ENCODE assay signal across 21 cellular contexts in the genomic region with DNA sequence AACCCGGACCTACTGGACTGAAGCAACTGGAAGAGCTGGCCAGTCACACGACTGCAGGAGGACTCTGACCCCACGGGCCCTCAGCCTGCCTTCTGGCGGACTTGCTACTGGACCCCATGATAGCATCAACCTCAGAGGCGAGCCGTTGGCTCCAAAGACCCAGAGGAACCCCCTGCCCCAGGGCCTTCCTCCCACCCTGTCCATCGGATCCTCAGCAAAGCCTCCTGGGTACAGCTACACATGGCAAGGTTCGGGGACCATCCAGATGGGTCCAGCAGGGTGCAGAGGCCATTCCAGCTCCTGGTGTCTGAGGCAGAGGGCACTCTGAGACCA.
DNase-seq lines count a peak whose midpoint lies in the region; ATAC-seq and TF ChIP-seq lines count a peak whose summit lies in the region.
"Had no signal": no experiment of that assay in that cellular context is flagged by ENCODE, and none has a peak within 500 bp of the region (broad histone marks: within the 10 kb centered on the region; RNA-seq: fewer than 3 reads in every experiment).

No MANE protein-coding gene starts in this region.

- no peak for ATAC-seq in left ventricle myocardium superior
- ATAC-seq in left lobe of liver: peak; percentile 32
- no peak for ATAC-seq in sciatic nerve
- ATAC-seq: A549, HCT116, PC-3 had no signal

- intact Hi-C loops in cardiac septum (cut with DNase I): no loop called here
- intact Hi-C loops in left ventricle myocardium superior (cut with micrococcal nuclease): no loop called here
- intact Hi-C loops in sciatic nerve (cut with DNase I): no loop called here

- no peak for TF ChIP-seq POLR2A in erythroblast (IDR thresholded peaks at IDR 0.05; ENCODE audit: low read length)

- peak; percentile 50 for DNase-seq in cardiac septum (ENCODE audit: low spot score)
- DNase-seq in left ventricle myocardium superior: no peak
- peak; percentile 53 for DNase-seq in left lobe of liver (ENCODE audit: low spot score)
- DNase-seq in sciatic nerve (ENCODE audit: low spot score): peak; percentile 33
- no peak for DNase-seq in activated naive CD4-positive, alpha-beta T cell treated with Interleukin-2 at 50 U/mL for 16 hours
- no peak for DNase-seq in activated gamma-delta T cell treated with Interleukin-2 at 50 U/mL for 16 hours
- DNase-seq in erythroblast (lab: John Stamatoyannopoulos, UW): no peak
- DNase-seq: CD4-positive, alpha-beta memory T cell; DMS153; GDM1; GM23248; Kasumi-1; MG63; NCI-H1048; NCI-H1436; NCI-H1930; NCI-H345; NCI-H526; PC-3 had no signal

Comparison
In these comparisons a context has a peak if more than half of its experiments do, and no peak if none do; other contexts are left out.
1. DNase-seq: peak in cardiac septum (single experiment), left lobe of liver (single experiment) and sciatic nerve (single experiment); none in left ventricle myocardium superior (single experiment), activated naive CD4-positive, alpha-beta T cell treated with Interleukin-2 at 50 U/mL for 16 hours (single experiment), activated gamma-delta T cell treated with Interleukin-2 at 50 U/mL for 16 hours (single experiment) and erythroblast (0 of 2).